ENCODE assay signal across 11 cellular contexts in the genomic region with DNA sequence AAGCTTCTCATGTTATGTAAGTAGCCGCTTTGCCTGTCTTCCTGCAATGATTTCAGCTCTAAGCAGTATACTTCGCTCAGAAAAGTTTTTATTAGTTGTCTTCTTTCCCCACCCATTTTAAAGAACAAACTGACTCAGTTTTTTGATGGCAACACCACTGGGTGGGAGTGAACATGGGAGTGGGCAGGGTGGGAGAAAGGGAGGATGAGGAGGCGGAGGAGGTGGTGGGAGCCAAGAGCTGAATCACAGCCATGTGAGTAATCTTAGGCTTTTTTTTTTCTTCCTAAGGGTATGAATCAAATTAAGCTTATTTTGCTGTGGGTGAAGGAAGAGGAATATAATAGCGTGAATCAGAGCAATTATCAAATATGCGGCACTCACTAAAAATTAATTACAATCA.
A peak's percentile ranks its signal among the peaks of the same experiment; 100 is the strongest.
DNase-seq lines count a peak whose midpoint lies in the region; ATAC-seq and TF ChIP-seq lines count a peak whose summit lies in the region.
"Had no signal": no experiment of that assay in that cellular context is flagged by ENCODE, and none has a peak within 500 bp of the region (broad histone marks: within the 10 kb centered on the region; RNA-seq: fewer than 3 reads in every experiment).

No MANE protein-coding gene starts in this region.

- no peaks in the 10 kb centered on the region for H3K9me3 Mint-ChIP-seq in activated CD4-positive, alpha-beta memory T cell treated with anti-CD3 and anti-CD28 coated beads, Interleukin-2, amount 10 ng/mL, durations not matched to agents 7 days and 5 days
- H3K9me3 Mint-ChIP-seq: natural killer cell had no signal

- POLR2A ChIA-PET in activated CD4-positive, alpha-beta memory T cell treated with anti-CD3 and anti-CD28 coated beads, Interleukin-2, amount 10 ng/mL, durations not matched to agents 7 days and 5 days (lab: Charles Lee): interaction anchor here (1.1 to 2.0 kb wide), 3 partner anchors 22 to 77 kb away, joined by 3 to 8 read pairs (median 6); no protein-coding TSS in a partner anchor

- H3K36me3 ChIP-seq in right atrium auricular region (no peaks in the 10 kb centered on the region), upper lobe of right lung (no peaks in the 10 kb centered on the region)

- H3K27me3 Mint-ChIP-seq in activated CD4-positive, alpha-beta memory T cell treated with anti-CD3 and anti-CD28 coated beads, Interleukin-2, amount 10 ng/mL, durations not matched to agents 7 days and 5 days: no peaks in the 10 kb centered on the region
- H3K27me3 Mint-ChIP-seq: CD4-positive, CD25-positive, alpha-beta regulatory T cell had no signal

- H3K9me3 ChIP-seq in right atrium auricular region (no peaks in the 10 kb centered on the region), upper lobe of right lung (no peaks in the 10 kb centered on the region)

- TF ChIP-seq CTCF in right atrium auricular region (IDR thresholded peaks at IDR 0.05) (no peak), upper lobe of right lung (IDR thresholded peaks at IDR 0.05) (no peak)

- H3K36me3 Mint-ChIP-seq in activated CD4-positive, alpha-beta memory T cell treated with anti-CD3 and anti-CD28 coated beads, Interleukin-2, amount 10 ng/mL, durations not matched to agents 7 days and 5 days (ENCODE audit: low read depth): peaks cover 32% of the 10 kb centered on the region
- H3K36me3 Mint-ChIP-seq: CD4-positive, CD25-positive, alpha-beta regulatory T cell; natural killer cell had no signal

- intact Hi-C loops in Right ventricle myocardium inferior (cut with DNase I): no loop called here
- intact Hi-C loops in upper lobe of right lung (cut with DNase I): no loop called here

- H3K4me1 ChIP-seq in right atrium auricular region: no peaks in the 10 kb centered on the region
- no peaks in the 10 kb centered on the region for H3K4me1 ChIP-seq in upper lobe of right lung

- peaks cover 86% of the 10 kb centered on the region for H3K4me1 Mint-ChIP-seq in activated CD4-positive, alpha-beta memory T cell treated with anti-CD3 and anti-CD28 coated beads, Interleukin-2, amount 10 ng/mL, durations not matched to agents 7 days and 5 days

- H3K4me3 Mint-ChIP-seq in activated CD4-positive, alpha-beta memory T cell treated with anti-CD3 and anti-CD28 coated beads, Interleukin-2, amount 10 ng/mL, durations not matched to agents 7 days and 5 days: no peak overlapping the region
- H3K4me3 Mint-ChIP-seq: natural killer cell had no signal

- H3K27ac ChIP-seq in right atrium auricular region: no peak overlapping the region
- H3K27ac ChIP-seq in upper lobe of right lung: no peak overlapping the region

- CTCF ChIA-PET in activated CD4-positive, alpha-beta memory T cell treated with anti-CD3 and anti-CD28 coated beads, Interleukin-2, amount 10 ng/mL, durations not matched to agents 7 days and 5 days (lab: Charles Lee): interaction anchor here (1.4 kb wide), 1 partner anchor 26 kb away, joined by 5 read pairs; no protein-coding TSS in a partner anchor

- no peak for DNase-seq in Right ventricle myocardium inferior (ENCODE audit: missing footprints)
- DNase-seq in right atrium auricular region (ENCODE audit: low spot score): no peak
- DNase-seq in activated CD4-positive, alpha-beta memory T cell treated with anti-CD3 and anti-CD28 coated beads, Interleukin-2, amount 10 ng/mL, durations not matched to agents 7 days and 5 days: no peak
- DNase-seq in foreskin melanocyte: peak; percentile 59
- DNase-seq in upper lobe of right lung: no peak
- no peak for DNase-seq in ureter (ENCODE audit: low spot score)
- DNase-seq in activated CD8-positive, alpha-beta memory T cell treated with anti-CD3 and anti-CD28 coated beads for 24 hours: no peak
- DNase-seq: CD4-positive, CD25-positive, alpha-beta regulatory T cell; natural killer cell; NCI-H345 had no signal

- no peak overlapping the region for H3K4me3 ChIP-seq in right atrium auricular region
- no peak overlapping the region for H3K4me3 ChIP-seq in upper lobe of right lung

- H3K27me3 ChIP-seq in right atrium auricular region (peaks cover 0 to 3% of the 10 kb centered on the region in 2 donors), upper lobe of right lung (no peaks in the 10 kb centered on the region)

- ATAC-seq in Right ventricle myocardium inferior (peak; percentile 69), upper lobe of right lung (peak; percentile 15), HG02938 (IDR thresholded peaks at IDR 0.05; ENCODE audit: unreplicated experiment) (no peak)
- ATAC-seq: natural killer cell had no signal

- peak overlapping the region; percentile 31 for H3K27ac Mint-ChIP-seq in activated CD4-positive, alpha-beta memory T cell treated with anti-CD3 and anti-CD28 coated beads, Interleukin-2, amount 10 ng/mL, durations not matched to agents 7 days and 5 days
- H3K27ac Mint-ChIP-seq: CD4-positive, CD25-positive, alpha-beta regulatory T cell; natural killer cell had no signal
